In genomic region chr19:18666784-18667183, GRCh38 we compare ENCODE assay signal across 20 cellular contexts. TPM values are rescaled to one million over a fixed set of nuclear protein-coding genes. Genes with fewer than 3 reads are reported as not detected.
"Had no signal": no experiment of that assay in that cellular context is flagged by ENCODE, and none has a peak within 500 bp of the region (broad histone marks: within the 10 kb centered on the region; RNA-seq: fewer than 3 reads in every experiment).

No MANE protein-coding gene starts in this region.

- ATAC-seq: activated T-cell treated with anti-CD3 and anti-CD28 coated beads, Interleukin-2, amount 50 U/mL, for 4 hours; lower lobe of right lung; mucosa of descending colon; WTC11 had no signal

- H3K36me3 ChIP-seq: colonic mucosa had no signal

- H3K27me3 ChIP-seq: adrenal gland, breast epithelium, colonic mucosa, heart right ventricle, upper lobe of left lung had no signal

- H3K4me1 ChIP-seq: breast epithelium, colonic mucosa, lower lobe of right lung had no signal

- H3K27ac ChIP-seq: adrenal gland, colonic mucosa, heart right ventricle, lower lobe of right lung, upper lobe of left lung had no signal

- DNase-seq: activated CD8-positive, alpha-beta memory T cell treated with anti-CD3 and anti-CD28 coated beads for 24 hours; activated CD8-positive, alpha-beta memory T cell treated with anti-CD3 and anti-CD28 coated beads, Interleukin-2, amount 50 U/mL, for 4 hours; activated naive CD4-positive, alpha-beta T cell; activated T-cell treated with anti-CD3 and anti-CD28 coated beads, Interleukin-2, amount 50 U/mL, for 4 hours; adrenal gland; colonic mucosa; heart right ventricle; kidney; lower lobe of right lung; mesendoderm; mucosa of descending colon; occipital lobe; stimulated activated CD4-positive, alpha-beta T cell treated with anti-CD3 and anti-CD28 coated beads, Interleukin-2, amount 100 ng/mL, for 48 hours; stimulated activated CD8-positive, alpha-beta memory T cell treated with anti-CD3 and anti-CD28 coated beads, Interleukin-4, amount 100 ng/mL, for 48 hours; stimulated activated naive CD4-positive, alpha-beta T cell treated with Interleukin-2 at 50 U/mL for 16 hours; T1000 had no signal

- H3K4me3 ChIP-seq: adrenal gland, colonic mucosa, heart right ventricle, lower lobe of right lung, mucosa of descending colon, upper lobe of left lung had no signal

- H3K9me3 ChIP-seq: adrenal gland, breast epithelium, colonic mucosa, heart right ventricle, lower lobe of right lung, mucosa of descending colon, upper lobe of left lung had no signal

RNA-seq across cellular contexts. Expression of gene TMEM59L, which starts 54.1 kb away (rescaled TPM):
- total RNA-seq: activated T-cell treated with anti-CD3 and anti-CD28 coated beads, Interleukin-2, amount 50 U/mL, for 4 hours; activated T-helper 2 cell treated with anti-CD3 and anti-CD28 coated beads, Interferon-gamma antibody, Interleukin-2, Interleukin-4, amounts not matched to agents 10 μg/mL and 5 μg/mL and 100 μg/mL, durations not matched to agents 14 hours and 24 hours and 36 hours had no signal
